11 cellular contexts compared by ENCODE assay signal in genomic region chr3:52721002-52721741, GRCh38. TPM values are rescaled to one million over a fixed set of nuclear protein-coding genes. Genes with fewer than 3 reads are reported as not detected.
DNase-seq lines count a peak whose midpoint lies in the region; ATAC-seq and TF ChIP-seq lines count a peak whose summit lies in the region.
"Had no signal": no experiment of that assay in that cellular context is flagged by ENCODE, and none has a peak within 500 bp of the region (broad histone marks: within the 10 kb centered on the region; RNA-seq: fewer than 3 reads in every experiment).

No MANE protein-coding gene starts in this region.

- H3K9me3 ChIP-seq in spleen (peaks cover 0 to 18% (median 10%) of the 10 kb centered on the region in 8 donors), thyroid gland (no peaks in the 10 kb centered on the region)

- peak overlapping the region; percentile 27 to 71 for H3K27ac Mint-ChIP-seq in activated naive CD4-positive, alpha-beta T cell treated with anti-CD3 and anti-CD28 coated beads, Interleukin-2, amount 50 U/mL, for 72 hours

- intact Hi-C loops in spleen (cut with DNase I; ENCODE audit: low total_unique reads) (no loop called here), thyroid gland (cut with DNase I) (no loop called here)

- H3K4me3 ChIP-seq in HL-60 (replicated peaks; ENCODE audit: insufficient read depth, low read length) (no peak overlapping the region), spleen (peak overlapping the region in 1 of 8 donors; percentile 17), thyroid gland (replicated peaks in 1 of 3) (no peak overlapping the region)

- H3K36me3 ChIP-seq in spleen (peaks cover 0 to 29% (median 3%) of the 10 kb centered on the region in 6 donors), thyroid gland (no peaks in the 10 kb centered on the region)

- no peak for DNase-seq in activated T-cell treated with anti-CD3 and anti-CD28 coated beads, Interleukin-2, amount 50 U/mL, for 4 hours
- no peak for DNase-seq in activated T-cell treated with anti-CD3 and anti-CD28 coated beads for 4 hours
- DNase-seq in HL-60 (ENCODE audit: low read depth in 1 of 2, low spot score in 1 of 2), result peak; percentile 93 to 96
- no peak for DNase-seq in activated naive CD4-positive, alpha-beta T cell treated with anti-CD3 and anti-CD28 coated beads, Interleukin-2, amount 50 U/mL, for 72 hours (ENCODE audit: low spot score in 2 of 2)
- DNase-seq in spleen, result no peak
- DNase-seq in thyroid gland, result no peak
- DNase-seq in COLO829 (ENCODE audit: low spot score), result no peak
- DNase-seq: NCI-H187; stimulated activated CD4-positive, alpha-beta T cell treated with anti-CD3 and anti-CD28 coated beads, Interleukin-15, amount 100 ng/mL, for 24 hours; SW 1271 had no signal

- H3K27ac ChIP-seq in HL-60 (replicated peaks) (peak overlapping the region; percentile 53), spleen (peak overlapping the region in 7 of 8 donors; percentile 35 to 80 (median 65)), thyroid gland (no peak overlapping the region)

- TF ChIP-seq CTCF in HL-60 (IDR thresholded peaks at IDR 0.05; ENCODE audit: insufficient read depth, low read length), result no peak
- no peak for TF ChIP-seq CTCF in spleen (IDR thresholded peaks at IDR 0.05 in 8 of 11, conservative IDR thresholded peaks at IDR 0.05 in 3 of 11)
- no peak for TF ChIP-seq CTCF in thyroid gland (IDR thresholded peaks at IDR 0.05)

- no peak overlapping the region for H3K4me3 Mint-ChIP-seq in activated T-cell treated with anti-CD3 and anti-CD28 coated beads, Interleukin-2, amount 50 U/mL, for 4 hours

- WGBS in spleen, 5 donors, result 44 to 71% (median 51%) methylated on average over 6 of the region's 6 CpGs
- 82 to 95% methylated on average over 6 of the region's 6 CpGs for WGBS in thyroid gland, 2 donors

- no peaks in the 10 kb centered on the region for H3K27me3 Mint-ChIP-seq in activated T-cell treated with anti-CD3 and anti-CD28 coated beads, Interleukin-2, amount 50 U/mL, for 4 hours (ENCODE audit: low read depth)

- H3K27me3 ChIP-seq in HL-60 (ENCODE audit: insufficient read depth, poor library complexity, severe bottlenecking) (no peaks in the 10 kb centered on the region), spleen (replicated peaks in 1 of 7) (no peaks in the 10 kb centered on the region), thyroid gland (no peaks in the 10 kb centered on the region)

- H3K9me3 Mint-ChIP-seq in activated T-cell treated with anti-CD3 and anti-CD28 coated beads, Interleukin-2, amount 50 U/mL, for 4 hours, result peaks cover 3% of the 10 kb centered on the region
- peaks cover 0 to 9% of the 10 kb centered on the region in 2 donors for H3K9me3 Mint-ChIP-seq in activated naive CD4-positive, alpha-beta T cell treated with anti-CD3 and anti-CD28 coated beads, Interleukin-2, amount 50 U/mL, for 72 hours

- peak; percentile 53 to 61 for ATAC-seq in activated T-cell treated with anti-CD3 and anti-CD28 coated beads, Interleukin-2, amount 50 U/mL, for 4 hours
- ATAC-seq in activated naive CD4-positive, alpha-beta T cell treated with anti-CD3 and anti-CD28 coated beads, Interleukin-2, amount 50 U/mL, for 72 hours, result peak; percentile 63 to 70
- no peak for ATAC-seq in GM19463 (IDR thresholded peaks at IDR 0.05; ENCODE audit: unreplicated experiment)

- H3K4me1 ChIP-seq in spleen (peaks cover 0 to 31% (median 19%) of the 10 kb centered on the region in 6 donors), thyroid gland (no peaks in the 10 kb centered on the region)

- peaks cover 25% of the 10 kb centered on the region for H3K4me1 Mint-ChIP-seq in activated T-cell treated with anti-CD3 and anti-CD28 coated beads, Interleukin-2, amount 50 U/mL, for 4 hours (ENCODE audit: low read depth)

- peaks cover 10% of the 10 kb centered on the region for H3K36me3 Mint-ChIP-seq in activated T-cell treated with anti-CD3 and anti-CD28 coated beads, Interleukin-2, amount 50 U/mL, for 4 hours (ENCODE audit: insufficient read depth)
- H3K36me3 Mint-ChIP-seq in activated naive CD4-positive, alpha-beta T cell treated with anti-CD3 and anti-CD28 coated beads, Interleukin-2, amount 50 U/mL, for 72 hours, result peaks cover 0 to 23% of the 10 kb centered on the region in 2 donors

- TF ChIP-seq POLR2A in spleen (IDR thresholded peaks at IDR 0.05) (no peak), thyroid gland (IDR thresholded peaks at IDR 0.05) (no peak)

RNA-seq across cellular contexts. Expression of gene SPCS1, which starts 15.3 kb away (rescaled TPM):
- total RNA-seq in activated T-cell treated with anti-CD3 and anti-CD28 coated beads, Interleukin-2, amount 50 U/mL, for 4 hours, result 100 to 1,000 TPM; 150 to 171 (median 151) TPM
- total RNA-seq in activated naive CD4-positive, alpha-beta T cell treated with anti-CD3 and anti-CD28 coated beads, Interleukin-2, amount 50 U/mL, for 72 hours, result 100 to 1,000 TPM in 1 of 2 donors, 10 to 100 TPM in 1; 94.3 to 102 TPM
- total RNA-seq in spleen, result 100 to 1,000 TPM in 3 of 7 donors, 10 to 100 TPM in 4; 56.5 to 154 (median 80.3) TPM
- polyA plus RNA-seq in spleen, result 100 to 1,000 TPM in 2 of 3 donors, 10 to 100 TPM in 1; 92.4 to 125 (median 122) TPM
- total RNA-seq in thyroid gland, result 100 to 1,000 TPM; 134 to 263 (median 185) TPM

RNA-seq across cellular contexts. Expression of gene GLT8D1, which starts 15.6 kb away (rescaled TPM):
- 10 to 100 TPM; 30.1 to 31.9 (median 30.6) TPM for total RNA-seq in activated T-cell treated with anti-CD3 and anti-CD28 coated beads, Interleukin-2, amount 50 U/mL, for 4 hours
- 10 to 100 TPM; 28.4 to 35.0 TPM for total RNA-seq in activated naive CD4-positive, alpha-beta T cell treated with anti-CD3 and anti-CD28 coated beads, Interleukin-2, amount 50 U/mL, for 72 hours
- 10 to 100 TPM; 23.5 to 53.9 (median 42.4) TPM for total RNA-seq in spleen
- polyA plus RNA-seq in spleen, result 10 to 100 TPM; 21.8 to 26.3 (median 25.1) TPM
- 100 to 1,000 TPM in 3 of 4 donors, 10 to 100 TPM in 1; 97.8 to 145 (median 107) TPM for total RNA-seq in thyroid gland

RNA-seq across cellular contexts. Expression of gene GNL3, which starts 35.3 kb away (rescaled TPM):
- total RNA-seq in activated T-cell treated with anti-CD3 and anti-CD28 coated beads, Interleukin-2, amount 50 U/mL, for 4 hours, result 100 to 1,000 TPM; 324 to 336 (median 330) TPM
- 100 to 1,000 TPM; 171 to 217 TPM for total RNA-seq in activated naive CD4-positive, alpha-beta T cell treated with anti-CD3 and anti-CD28 coated beads, Interleukin-2, amount 50 U/mL, for 72 hours
- total RNA-seq in spleen (10 to 100 TPM; 49.8 to 87.8 (median 67.3) TPM), thyroid gland (10 to 100 TPM; 39.2 to 68.4 (median 41.7) TPM)
- polyA plus RNA-seq in spleen, result 10 to 100 TPM; 61.8 to 70.4 (median 68.0) TPM

RNA-seq across cellular contexts. Expression of gene PBRM1, which starts 35.5 kb away (rescaled TPM):
- total RNA-seq in activated T-cell treated with anti-CD3 and anti-CD28 coated beads, Interleukin-2, amount 50 U/mL, for 4 hours, result 10 to 100 TPM; 55.9 to 65.2 (median 64.4) TPM
- total RNA-seq in activated naive CD4-positive, alpha-beta T cell treated with anti-CD3 and anti-CD28 coated beads, Interleukin-2, amount 50 U/mL, for 72 hours, result 10 to 100 TPM; 69.5 to 70.1 TPM
- 100 to 1,000 TPM in 3 of 7 donors, 10 to 100 TPM in 4; 60.0 to 125 (median 82.8) TPM for total RNA-seq in spleen
- 10 to 100 TPM in 1 of 3 donors, 1 to 10 TPM in 2; 5.7 to 10.6 (median 6.2) TPM for polyA plus RNA-seq in spleen
- 100 to 1,000 TPM; 111 to 165 (median 125) TPM for total RNA-seq in thyroid gland

RNA-seq across cellular contexts. Expression of gene NEK4, which starts 49.6 kb away (rescaled TPM):
- total RNA-seq in activated T-cell treated with anti-CD3 and anti-CD28 coated beads, Interleukin-2, amount 50 U/mL, for 4 hours, result 10 to 100 TPM; 16.0 to 36.9 (median 26.9) TPM
- total RNA-seq in activated naive CD4-positive, alpha-beta T cell treated with anti-CD3 and anti-CD28 coated beads, Interleukin-2, amount 50 U/mL, for 72 hours, result 10 to 100 TPM in 1 of 2 donors, 1 to 10 TPM in 1; 3.2 to 19.9 TPM
- total RNA-seq in spleen (10 to 100 TPM; 17.4 to 28.0 (median 26.3) TPM), thyroid gland (10 to 100 TPM; 36.7 to 65.6 (median 41.8) TPM)
- polyA plus RNA-seq in spleen, result 1 to 10 TPM; 3.2 to 5.5 (median 4.9) TPM

Comparison
In these comparisons a context has a peak if more than half of its experiments do, and no peak if none do; other contexts are left out.
1. DNase-seq: peak in HL-60 (2 of 2); none in activated T-cell treated with anti-CD3 and anti-CD28 coated beads, Interleukin-2, amount 50 U/mL, for 4 hours (single experiment), activated T-cell treated with anti-CD3 and anti-CD28 coated beads for 4 hours (single experiment), activated naive CD4-positive, alpha-beta T cell treated with anti-CD3 and anti-CD28 coated beads, Interleukin-2, amount 50 U/mL, for 72 hours (0 of 2), spleen (single experiment), thyroid gland (0 of 2) and COLO829 (single experiment).
2. H3K27ac ChIP-seq: peak in HL-60 (single experiment) and spleen (7 of 8); none in thyroid gland (0 of 3).